16 cellular contexts compared by ENCODE assay signal in the genomic region with DNA sequence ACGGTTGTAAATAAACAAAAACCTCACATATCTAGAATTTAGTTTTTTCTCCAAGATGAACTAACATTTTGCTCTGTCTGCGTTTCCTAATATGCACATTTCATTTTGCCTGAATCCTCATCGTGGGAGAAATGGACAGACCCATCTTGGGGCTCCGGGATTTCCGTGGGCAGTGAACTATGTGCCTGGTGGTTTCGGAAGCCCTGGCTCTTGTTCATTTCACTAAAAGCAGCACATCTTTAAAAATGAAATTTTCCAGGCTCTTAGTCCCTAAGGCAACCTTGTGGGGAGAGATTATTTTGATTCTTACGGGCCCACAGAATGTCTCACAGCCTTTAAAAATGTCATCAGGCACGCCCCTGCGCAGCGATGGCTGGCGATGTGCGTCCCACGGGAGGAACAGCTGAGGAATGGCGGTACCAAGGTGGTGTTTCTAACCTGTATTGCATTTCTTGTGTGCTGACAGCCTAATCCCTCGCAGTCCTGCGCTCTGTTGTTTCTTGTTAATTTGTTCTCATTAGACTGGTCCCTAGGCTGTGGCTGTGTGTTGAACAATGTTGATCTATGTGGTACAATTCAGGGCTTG.
"Had no signal": no experiment of that assay in that cellular context is flagged by ENCODE, and none has a peak within 500 bp of the region (broad histone marks: within the 10 kb centered on the region; RNA-seq: fewer than 3 reads in every experiment).

No MANE protein-coding gene starts in this region.

- H3K27me3 ChIP-seq: left lung, sigmoid colon, upper lobe of right lung had no signal

- H3K4me3 ChIP-seq: left lung, lung, sigmoid colon, upper lobe of right lung had no signal

- H3K27ac ChIP-seq: left lung, sigmoid colon, upper lobe of right lung had no signal

- H3K9me3 Mint-ChIP-seq: activated T-helper 17 cell treated with anti-CD3 and anti-CD28 coated beads, Interleukin-2, amount 50 U/mL, for 72 hours had no signal

- ATAC-seq: activated T-helper 17 cell treated with anti-CD3 and anti-CD28 coated beads, Interleukin-2, amount 50 U/mL, for 72 hours; left lung; natural killer cell treated with Interleukin-12 subunit alpha and Interleukin-12 subunit beta and Interleukin-15 and Interleukin-18, amount 100 ng/mL, for 72 hours; upper lobe of right lung had no signal

- H3K27ac Mint-ChIP-seq: activated naive CD8-positive, alpha-beta T cell; activated T-helper 17 cell treated with anti-CD3 and anti-CD28 coated beads, Interleukin-2, amount 50 U/mL, for 72 hours; natural killer cell treated with Interleukin-12 subunit alpha and Interleukin-12 subunit beta and Interleukin-15 and Interleukin-18, amount 100 ng/mL, for 72 hours had no signal

- H3K4me3 Mint-ChIP-seq: activated naive CD8-positive, alpha-beta T cell; activated T-cell treated with anti-CD3 and anti-CD28 coated beads, Interleukin-2, amount 50 U/mL, for 24 hours; activated T-helper 17 cell treated with anti-CD3 and anti-CD28 coated beads, Interleukin-2, amount 50 U/mL, for 72 hours; natural killer cell treated with Interleukin-12 subunit alpha and Interleukin-12 subunit beta and Interleukin-15 and Interleukin-18, amount 100 ng/mL, for 72 hours had no signal

- H3K36me3 ChIP-seq: upper lobe of right lung had no signal

- H3K27me3 Mint-ChIP-seq: activated naive CD8-positive, alpha-beta T cell; activated T-cell treated with anti-CD3 and anti-CD28 coated beads, Interleukin-2, amount 50 U/mL, for 24 hours; activated T-helper 17 cell treated with anti-CD3 and anti-CD28 coated beads, Interleukin-2, amount 50 U/mL, for 72 hours; natural killer cell treated with Interleukin-12 subunit alpha and Interleukin-12 subunit beta and Interleukin-15 and Interleukin-18, amount 100 ng/mL, for 72 hours had no signal

- H3K9me3 ChIP-seq: upper lobe of right lung had no signal

- DNase-seq: activated CD8-positive, alpha-beta memory T cell treated with anti-CD3 and anti-CD28 coated beads for 24 hours; activated CD8-positive, alpha-beta memory T cell treated with anti-CD3 and anti-CD28 coated beads, Interleukin-2, amount 50 U/mL, for 4 hours; activated T-cell treated with anti-CD3 and anti-CD28 coated beads, Interleukin-2, amount 50 U/mL, for 24 hours; cortex of kidney; foreskin fibroblast; kidney glomerular epithelial cell; left lung; sigmoid colon; stimulated activated CD4-positive, alpha-beta T cell treated with anti-CD3 and anti-CD28 coated beads, Interleukin-4, amount 100 ng/mL, for 24 hours; stimulated activated naive CD4-positive, alpha-beta T cell treated with Interleukin-2 at 50 U/mL for 16 hours; T-helper 9 cell had no signal

- H3K4me1 ChIP-seq: left lung, sigmoid colon, upper lobe of right lung had no signal
